Comparison of ENCODE assay signal across 1 cellular context in the genomic region with DNA sequence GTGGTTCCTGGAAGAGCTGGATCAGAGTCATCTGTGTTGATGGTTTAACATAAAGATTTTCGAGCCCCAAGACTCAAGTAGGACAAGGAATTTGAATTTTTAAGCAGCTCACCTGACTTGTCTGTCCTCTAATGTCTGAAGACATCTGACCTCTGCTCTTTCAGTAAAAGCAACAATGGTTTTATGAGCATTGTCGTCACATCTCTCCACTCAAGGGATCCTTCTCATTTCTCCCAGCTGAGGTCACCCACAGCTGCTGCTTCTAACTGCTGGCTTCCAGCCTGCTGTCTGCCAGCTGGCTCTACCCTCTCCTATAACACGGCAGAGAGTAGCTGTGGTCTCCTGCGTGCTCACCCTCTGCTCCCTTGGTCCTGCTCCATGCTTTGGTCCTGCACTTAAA.
TF ChIP-seq lines count a peak whose summit lies in the region.

No MANE protein-coding gene starts in this region.

TF ChIP-seq in HEK293, 187 proteins besides CTCF, POLR2A, EP300 and RAD21 (continued from another document):
- peak; percentile 89 for TF ChIP-seq ZEB2 (tag by site-specific recombination; IDR thresholded peaks at IDR 0.05)
- no peak for TF ChIP-seq ZNF610 (tag by site-specific recombination; IDR thresholded peaks at IDR 0.05; ENCODE audit: borderline replicate concordance)
- no peak for TF ChIP-seq ZNF449 (tag by site-specific recombination; IDR thresholded peaks at IDR 0.05)
- 0 out of 2 replicates have a peak, but pooled peaks have one; percentile 2 for TF ChIP-seq ZNF146 (tag by site-specific recombination; IDR thresholded peaks at IDR 0.05)
- TF ChIP-seq ZNF639 (tag by site-specific recombination; IDR thresholded peaks at IDR 0.05) = 0 out of 2 replicates have a peak, but pooled peaks have one; percentile 68
- TF ChIP-seq ZNF561 (tag by site-specific recombination; IDR thresholded peaks at IDR 0.05; ENCODE audit: borderline replicate concordance) = 0 out of 2 replicates have a peak, but pooled peaks have one; percentile 46
- TF ChIP-seq GLI2 (tag by site-specific recombination; IDR thresholded peaks at IDR 0.05; ENCODE audit: borderline replicate concordance, low read depth) = no peak
- TF ChIP-seq GLIS1 (tag by site-specific recombination; IDR thresholded peaks at IDR 0.05) = peak; percentile 58; the same call in 1 of the 2 replicates
- peak; percentile 78; the same call in 1 of the 2 replicates for TF ChIP-seq BCL11A (tag by site-specific recombination; IDR thresholded peaks at IDR 0.05; ENCODE audit: low read depth)
- TF ChIP-seq ZNF366 (tag by site-specific recombination; conservative IDR thresholded peaks at IDR 0.05) = peak; percentile 69
TF ChIP-seq in HEK293: peak in this region for 27.
